15 cellular contexts compared by ENCODE assay signal in the genomic region with DNA sequence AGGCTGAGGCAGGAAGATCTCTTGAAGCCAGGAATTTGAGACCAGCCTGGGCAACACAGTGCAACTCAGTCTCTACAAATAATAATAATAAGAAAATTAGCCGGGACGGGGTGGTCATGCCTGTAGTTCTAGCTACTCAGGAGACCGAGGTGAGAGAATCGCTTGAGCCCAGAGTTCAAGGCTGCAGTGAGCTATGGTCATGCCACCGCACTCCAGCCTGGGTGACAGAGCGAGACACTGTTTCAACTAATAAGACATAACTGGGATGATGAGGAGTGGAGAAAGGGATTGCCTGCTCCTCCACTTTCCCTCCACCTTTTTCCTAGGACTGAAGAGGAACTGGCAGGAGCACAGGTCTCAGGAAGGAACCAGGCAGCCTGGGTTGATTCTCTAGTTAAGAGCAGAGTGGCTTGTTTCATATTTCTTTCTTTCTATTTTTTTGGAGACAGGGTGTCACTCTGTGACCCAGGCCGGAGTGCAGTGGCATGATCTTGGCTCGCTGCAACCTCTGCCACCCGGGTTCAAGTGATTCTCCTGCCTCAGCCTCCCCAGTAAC. TPM values are rescaled to one million over a fixed set of nuclear protein-coding genes. Genes with fewer than 3 reads are reported as not detected.
A peak's percentile ranks its signal among the peaks of the same experiment; 100 is the strongest.
DNase-seq lines count a peak whose midpoint lies in the region; ATAC-seq, FAIRE-seq and TF ChIP-seq lines count a peak whose summit lies in the region.
"Had no signal": no experiment of that assay in that cellular context is flagged by ENCODE, and none has a peak within 500 bp of the region (broad histone marks: within the 10 kb centered on the region; RNA-seq: fewer than 3 reads in every experiment).

No MANE protein-coding gene starts in this region.

- no peaks in the 10 kb centered on the region for H3K9me3 ChIP-seq in HEK293 (ENCODE audit: control insufficient read depth, insufficient read depth, low read depth, low read length)
- no peaks in the 10 kb centered on the region for H3K9me3 ChIP-seq in neural progenitor cell (ENCODE audit: low read depth)

- H3K9ac ChIP-seq in neural progenitor cell = no peak overlapping the region

- H3K4me2 ChIP-seq in neural progenitor cell = no peak overlapping the region

- H4K20me1 ChIP-seq in neural progenitor cell (ENCODE audit: low read depth) = no peaks in the 10 kb centered on the region

- peak overlapping the region in 4 of 7 donors; percentile 43 to 84 (median 70) for H3K27ac Mint-ChIP-seq in CD14-positive monocyte
- peak overlapping the region; percentile 95 to 99 (median 98) for H3K27ac Mint-ChIP-seq in brain
- no peak overlapping the region for H3K27ac Mint-ChIP-seq in neural progenitor cell

- peak overlapping the region; percentile 84 to 88 for H3K4me3 Mint-ChIP-seq in CD14-positive monocyte
- H3K4me3 Mint-ChIP-seq in brain = peak overlapping the region; percentile 81 to 89 (median 85)
- H3K4me3 Mint-ChIP-seq in neural progenitor cell = peak overlapping the region; percentile 85

- TF ChIP-seq CTCF in CD14-positive monocyte (IDR thresholded peaks at IDR 0.05) = no peak
- no peak for TF ChIP-seq CTCF in HEK293 (tag by site-specific recombination; IDR thresholded peaks at IDR 0.05)
- no peak for TF ChIP-seq CTCF in brain (conservative IDR thresholded peaks at IDR 0.05)
- TF ChIP-seq CTCF in neural progenitor cell (IDR thresholded peaks at IDR 0.05) = no peak

- CTCF ChIA-PET in HEK293 (lab: Yijun Ruan, JAX) = interaction anchor here (0.6 to 2.1 kb wide), 3 partner anchors 14 to 585 kb away, joined by 3 to 32 read pairs (median 6); no protein-coding TSS in a partner anchor

- H3K4me1 Mint-ChIP-seq in CD14-positive monocyte = peaks cover 23% of the 10 kb centered on the region
- H3K4me1 Mint-ChIP-seq in brain = peaks cover 58% of the 10 kb centered on the region
- peaks cover 39% of the 10 kb centered on the region for H3K4me1 Mint-ChIP-seq in neural progenitor cell

- peak overlapping the region; percentile 82; the same call in 1 of the 2 replicates for H3K27ac ChIP-seq in HEK293 (ENCODE audit: extremely low read depth, low read depth, low read length)
- H3K27ac ChIP-seq in neural progenitor cell = no peak overlapping the region

- POLR2A ChIA-PET in HEK293 (lab: Yijun Ruan, JAX) = interaction anchor here (1.2 to 1.5 kb wide), 4 partner anchors 9 to 226 kb away, joined by 4 to 11 read pairs (median 7); a partner anchor contains a TSS

- DNase-seq in CD14-positive monocyte (ENCODE audit: low spot score) (no peak), neural progenitor cell (ENCODE audit: low spot score) (no peak), urothelium cell line (ENCODE audit: low spot score) (no peak), COR-L47 (lab: John Stamatoyannopoulos, UW) (no peak), erythroblast (lab: John Stamatoyannopoulos, UW) (no peak)
- DNase-seq: DMS79; foreskin fibroblast; HCEC 1CT; NCI-H1105; stimulated activated CD8-positive, alpha-beta memory T cell treated with anti-CD3 and anti-CD28 coated beads, Interleukin-4, amount 100 ng/mL, for 48 hours; WERI-Rb-1 had no signal

- no peak for TF ChIP-seq POLR2A in erythroblast (IDR thresholded peaks at IDR 0.05; ENCODE audit: low read length)

- no peaks in the 10 kb centered on the region for H3K27me3 ChIP-seq in neural progenitor cell

- H3K4me3 ChIP-seq in HEK293 (ENCODE audit: low read depth, low read length) (no peak overlapping the region), neural progenitor cell (no peak overlapping the region)

- no peak overlapping the region for H2AFZ ChIP-seq in neural progenitor cell (replicated peaks)

- H3K27me3 Mint-ChIP-seq in CD14-positive monocyte (ENCODE audit: low read depth in 3 of 3) (peaks cover 0 to 2% (median 2%) of the 10 kb centered on the region in 3 donors), brain (peaks cover 11% of the 10 kb centered on the region), neural progenitor cell (ENCODE audit: insufficient read depth, low read depth) (peaks cover 10% of the 10 kb centered on the region)

- H3K36me3 ChIP-seq in HEK293 (ENCODE audit: control insufficient read depth in 2 of 2, insufficient read depth in 1 of 2, low read length in 2 of 2) (peaks cover 4 to 8% of the 10 kb centered on the region in 2 experiments; a peak in 2 of 3 replicates), neural progenitor cell (no peaks in the 10 kb centered on the region)
- H3K36me3 ChIP-seq: WERI-Rb-1 had no signal

- H3K36me3 Mint-ChIP-seq in CD14-positive monocyte (no peaks in the 10 kb centered on the region), brain (peaks cover 15% of the 10 kb centered on the region), neural progenitor cell (peaks cover 2% of the 10 kb centered on the region)

- no peak for FAIRE-seq in urothelium cell line (lab: Jason Lieb, UNC)
- FAIRE-seq: bronchial epithelial cell had no signal

- no peak for ATAC-seq in GM18873 (IDR thresholded peaks at IDR 0.05; ENCODE audit: low FRiP score, unreplicated experiment)

- H3F3A ChIP-seq in neural progenitor cell (ENCODE audit: low read depth) = peaks cover 49% of the 10 kb centered on the region

- H3K9me3 Mint-ChIP-seq in CD14-positive monocyte (no peaks in the 10 kb centered on the region), brain (peaks cover 0 to 5% (median 2%) of the 10 kb centered on the region in 5 experiments), neural progenitor cell (no peaks in the 10 kb centered on the region)

- peaks cover under 1% of the 10 kb centered on the region for H3K79me2 ChIP-seq in neural progenitor cell (ENCODE audit: low read depth)

- H3K4me1 ChIP-seq in HEK293 (ENCODE audit: control insufficient read depth, insufficient read depth, low read length) (peaks cover 10% of the 10 kb centered on the region), neural progenitor cell (peaks cover 12% of the 10 kb centered on the region)

- intact Hi-C loops in CD14-positive monocyte (cut with micrococcal nuclease) = no loop called here

TF ChIP-seq in HEK293, 187 proteins besides CTCF, POLR2A, EP300 and RAD21:
- TF ChIP-seq, protein P1, sequence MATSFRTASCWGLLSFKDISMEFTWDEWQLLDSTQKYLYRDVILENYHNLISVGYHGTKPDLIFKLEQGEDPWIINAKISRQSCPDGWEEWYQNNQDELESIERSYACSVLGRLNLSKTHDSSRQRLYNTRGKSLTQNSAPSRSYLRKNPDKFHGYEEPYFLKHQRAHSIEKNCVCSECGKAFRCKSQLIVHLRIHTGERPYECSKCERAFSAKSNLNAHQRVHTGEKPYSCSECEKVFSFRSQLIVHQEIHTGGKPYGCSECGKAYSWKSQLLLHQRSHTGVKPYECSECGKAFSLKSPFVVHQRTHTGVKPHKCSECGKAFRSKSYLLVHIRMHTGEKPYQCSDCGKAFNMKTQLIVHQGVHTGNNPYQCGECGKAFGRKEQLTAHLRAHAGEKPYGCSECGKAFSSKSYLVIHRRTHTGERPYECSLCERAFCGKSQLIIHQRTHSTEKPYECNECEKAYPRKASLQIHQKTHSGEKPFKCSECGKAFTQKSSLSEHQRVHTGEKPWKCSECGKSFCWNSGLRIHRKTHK (tag by site-specific recombination; IDR thresholded peaks at IDR 0.05) = no peak
- TF ChIP-seq ZNF623 (tag by site-specific recombination; IDR thresholded peaks at IDR 0.05) = no peak
- 0 out of 2 replicates have a peak, but pooled peaks have one; percentile 22 for TF ChIP-seq ZBTB17 (tag by site-specific recombination; IDR thresholded peaks at IDR 0.05)
- TF ChIP-seq ZNF747 (tag by site-specific recombination; IDR thresholded peaks at IDR 0.05) = no peak
- TF ChIP-seq, protein P2, sequence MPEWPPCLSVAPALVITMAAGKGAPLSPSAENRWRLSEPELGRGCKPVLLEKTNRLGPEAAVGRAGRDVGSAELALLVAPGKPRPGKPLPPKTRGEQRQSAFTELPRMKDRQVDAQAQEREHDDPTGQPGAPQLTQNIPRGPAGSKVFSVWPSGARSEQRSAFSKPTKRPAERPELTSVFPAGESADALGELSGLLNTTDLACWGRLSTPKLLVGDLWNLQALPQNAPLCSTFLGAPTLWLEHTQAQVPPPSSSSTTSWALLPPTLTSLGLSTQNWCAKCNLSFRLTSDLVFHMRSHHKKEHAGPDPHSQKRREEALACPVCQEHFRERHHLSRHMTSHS (tag by site-specific recombination; IDR thresholded peaks at IDR 0.05) = no peak
- peak; percentile 48; the same call in 1 of the 2 replicates for TF ChIP-seq PRDM1 (tag by site-specific recombination; IDR thresholded peaks at IDR 0.05)
- no peak for TF ChIP-seq ZNF785 (tag by site-specific recombination; IDR thresholded peaks at IDR 0.05)

RNA-seq across cellular contexts. Expression of a gene that starts 4.6 kb away (rescaled TPM):
- polyA plus RNA-seq in CD14-positive monocyte (100 to 1,000 TPM in 1 of 2 donors, 10 to 100 TPM in 1; 81.2 to 107 TPM), brain (ENCODE audit: insufficient read depth, low read depth, low replicate concordance) (326 TPM)
- 109 and 224 TPM in 2 replicates for total RNA-seq in neural progenitor cell (ENCODE audit: low replicate concordance)

RNA-seq across cellular contexts. Expression of a gene that starts 43.8 kb away (rescaled TPM):
- 1 to 10 TPM; 4.9 to 5.0 TPM for polyA plus RNA-seq in CD14-positive monocyte
- 20.0 TPM for polyA plus RNA-seq in brain (ENCODE audit: insufficient read depth, low read depth, low replicate concordance)
- total RNA-seq in neural progenitor cell (ENCODE audit: low replicate concordance) = 15.2 and 26.9 TPM in 2 replicates
